9 cellular contexts compared by ENCODE assay signal in genomic region chr17:7440113-7440822, GRCh38. TPM values are rescaled to one million over a fixed set of nuclear protein-coding genes. Genes with fewer than 3 reads are reported as not detected.
DNase-seq lines count a peak whose midpoint lies in the region; ATAC-seq and TF ChIP-seq lines count a peak whose summit lies in the region.
"Had no signal": no experiment of that assay in that cellular context is flagged by ENCODE, and none has a peak within 500 bp of the region (broad histone marks: within the 10 kb centered on the region; RNA-seq: fewer than 3 reads in every experiment).

No MANE protein-coding gene starts in this region.

- intact Hi-C loops in left ventricle myocardium inferior (cut with micrococcal nuclease): no loop called here
- intact Hi-C loops in sciatic nerve (cut with DNase I): no loop called here

- no peak for ATAC-seq in sciatic nerve
- no peak for ATAC-seq in GM18870 (IDR thresholded peaks at IDR 0.05; ENCODE audit: unreplicated experiment)

- CTCF ChIA-PET in activated naive CD4-positive, alpha-beta T cell treated with anti-CD3 and anti-CD28 coated beads, Interleukin-2, amount 10 ng/mL, durations not matched to agents 7 days and 5 days (lab: Charles Lee): interaction anchor here (1.0 to 2.8 kb wide), 6 partner anchors 11 to 120 kb away, joined by 3 to 12 read pairs (median 4); partner anchors contain the start of gene TMEM256

- H3K4me3 Mint-ChIP-seq in activated naive CD4-positive, alpha-beta T cell treated with anti-CD3 and anti-CD28 coated beads, Interleukin-2, amount 10 ng/mL, durations not matched to agents 7 days and 5 days: peak overlapping the region; percentile 87

- H3K9me3 ChIP-seq in left ventricle myocardium inferior (replicated peaks): no peaks in the 10 kb centered on the region
- H3K9me3 ChIP-seq: SJSA1 had no signal

- TF ChIP-seq CTCF in GM06990 (IDR thresholded peaks at IDR 0.05; ENCODE audit: insufficient read depth, low read length, poor library complexity, severe bottlenecking): no peak
- no peak for TF ChIP-seq CTCF in left ventricle myocardium inferior (IDR thresholded peaks at IDR 0.05; ENCODE audit: borderline replicate concordance)

- H3K36me3 Mint-ChIP-seq in activated naive CD4-positive, alpha-beta T cell treated with anti-CD3 and anti-CD28 coated beads, Interleukin-2, amount 10 ng/mL, durations not matched to agents 7 days and 5 days: peaks cover 33% of the 10 kb centered on the region

- peaks cover 77% of the 10 kb centered on the region for H3K27me3 Mint-ChIP-seq in activated naive CD4-positive, alpha-beta T cell treated with anti-CD3 and anti-CD28 coated beads, Interleukin-2, amount 10 ng/mL, durations not matched to agents 7 days and 5 days

- H3K4me3 ChIP-seq in GM06990 (replicated peaks; ENCODE audit: low read depth, low read length): peak overlapping the region; percentile 68
- H3K4me3 ChIP-seq in left ventricle myocardium inferior: peak overlapping the region; percentile 69
- H3K4me3 ChIP-seq: SJSA1 had no signal

- H3K9me3 Mint-ChIP-seq in activated naive CD4-positive, alpha-beta T cell treated with anti-CD3 and anti-CD28 coated beads, Interleukin-2, amount 10 ng/mL, durations not matched to agents 7 days and 5 days: no peaks in the 10 kb centered on the region

- peak overlapping the region; percentile 82 for H3K27ac ChIP-seq in left ventricle myocardium inferior (replicated peaks)
- H3K27ac ChIP-seq: SJSA1 had no signal

- H3K4me1 Mint-ChIP-seq in activated naive CD4-positive, alpha-beta T cell treated with anti-CD3 and anti-CD28 coated beads, Interleukin-2, amount 10 ng/mL, durations not matched to agents 7 days and 5 days: peaks cover 55% of the 10 kb centered on the region

- H3K36me3 ChIP-seq in GM06990 (ENCODE audit: control insufficient read depth, insufficient read depth, low read length) (no peaks in the 10 kb centered on the region; the same call in 1 of the 2 replicates), left ventricle myocardium inferior (no peaks in the 10 kb centered on the region)
- H3K36me3 ChIP-seq: SJSA1 had no signal

- DNase-seq in GM06990 (ENCODE audit: extremely low read depth, insufficient read length): peak; percentile 58
- DNase-seq in NCI-H2227 treated with DMSO at 0.1 percent for 48 hours (lab: John Stamatoyannopoulos, UW): peak; percentile 80
- peak; percentile 64 for DNase-seq in activated naive CD4-positive, alpha-beta T cell treated with anti-CD3 and anti-CD28 coated beads, Interleukin-2, amount 10 ng/mL, durations not matched to agents 7 days and 5 days
- DNase-seq in left ventricle myocardium inferior: peak; percentile 71
- DNase-seq in sciatic nerve (ENCODE audit: low spot score): peak; percentile 79
- DNase-seq in A172 (ENCODE audit: low spot score): no peak
- no peak for DNase-seq in 8988T

- no peak overlapping the region for H3K27ac Mint-ChIP-seq in activated naive CD4-positive, alpha-beta T cell treated with anti-CD3 and anti-CD28 coated beads, Interleukin-2, amount 10 ng/mL, durations not matched to agents 7 days and 5 days

- no peaks in the 10 kb centered on the region for H3K27me3 ChIP-seq in GM06990 (replicated peaks; ENCODE audit: control insufficient read depth, insufficient read depth, low read length)
- H3K27me3 ChIP-seq in left ventricle myocardium inferior (ENCODE audit: low read depth): peaks cover 34% of the 10 kb centered on the region

- peaks cover 68% of the 10 kb centered on the region for H3K4me1 ChIP-seq in left ventricle myocardium inferior

RNA-seq across cellular contexts. Expression of gene FGF11, which starts 1.0 kb away (rescaled TPM):
- 6.5 TPM for total RNA-seq in left ventricle myocardium inferior
- total RNA-seq in sciatic nerve: 3.8 TPM
- total RNA-seq in A172 (2014; rRNA removed; shearing (Covaris generic)): 0.89 TPM in 1 of 2 replicates, not detected in the other
- total RNA-seq: SJSA1 had no signal

RNA-seq across cellular contexts. Expression of gene CHRNB1, which starts 4.6 kb away (rescaled TPM):
- total RNA-seq in left ventricle myocardium inferior (8.7 TPM), sciatic nerve (6.3 TPM)
- 14.1 and 20.2 TPM in 2 replicates for total RNA-seq in A172 (2014; rRNA removed; shearing (Covaris generic))

RNA-seq across cellular contexts. Expression of gene TMEM102, which starts 5.0 kb away (rescaled TPM):
- total RNA-seq in left ventricle myocardium inferior (2.7 TPM), sciatic nerve (3.0 TPM)
- 2.5 and 7.4 TPM in 2 replicates for total RNA-seq in A172 (2014; rRNA removed; shearing (Covaris generic))

RNA-seq across cellular contexts. Expression of gene SPEM3, which starts 11.6 kb away (rescaled TPM):
- total RNA-seq in left ventricle myocardium inferior (not detected), sciatic nerve (not detected)
- total RNA-seq in A172 (2014; rRNA removed; shearing (Covaris generic)): not detected in 2 replicates
- total RNA-seq: SJSA1 had no signal

RNA-seq across cellular contexts. Expression of gene SPEM2, which starts 14.9 kb away (rescaled TPM):
- not detected for total RNA-seq in left ventricle myocardium inferior
- total RNA-seq in sciatic nerve: not detected
- total RNA-seq in A172 (2014; rRNA removed; shearing (Covaris generic)): not detected in 2 replicates
- total RNA-seq: SJSA1 had no signal

Comparison
In these comparisons a context has a peak if more than half of its experiments do, and no peak if none do; other contexts are left out.
1. DNase-seq: peak in GM06990 (single experiment), NCI-H2227 treated with DMSO at 0.1 percent for 48 hours (single experiment), activated naive CD4-positive, alpha-beta T cell treated with anti-CD3 and anti-CD28 coated beads, Interleukin-2, amount 10 ng/mL, durations not matched to agents 7 days and 5 days (single experiment), left ventricle myocardium inferior (single experiment) and sciatic nerve (single experiment); none in A172 (single experiment) and 8988T (single experiment).